8 cellular contexts compared by ENCODE assay signal in genomic region chr19:2783781-2784145, GRCh38. TPM values are rescaled to one million over a fixed set of nuclear protein-coding genes. Genes with fewer than 3 reads are reported as not detected.
A peak's percentile ranks its signal among the peaks of the same experiment; 100 is the strongest.
DNase-seq lines count a peak whose midpoint lies in the region; ATAC-seq lines count a peak whose summit lies in the region.

No MANE protein-coding gene starts in this region.

- peaks cover 6% of the 10 kb centered on the region; the same call in 1 of the 2 replicates for H3K4me1 ChIP-seq in iPS-20b (ENCODE audit: insufficient read depth, low read length)
- H3K4me1 ChIP-seq in subcutaneous abdominal adipose tissue (ENCODE audit: control insufficient read depth in 5 of 5, insufficient read depth in 5 of 5, low read length in 5 of 5) = peaks cover 17 to 60% (median 54%) of the 10 kb centered on the region in 5 donors

- H3K4me1 Mint-ChIP-seq in activated CD4-positive, alpha-beta T cell treated with anti-CD3 and anti-CD28 coated beads, Interleukin-2, amount 10 ng/mL, durations not matched to agents 7 days and 5 days = peaks cover 62% of the 10 kb centered on the region
- peaks cover 23% of the 10 kb centered on the region for H3K4me1 Mint-ChIP-seq in activated T-helper 17 cell treated with anti-CD3 and anti-CD28 coated beads, Interleukin-2, amount 50 U/mL, for 72 hours

- POLR2A ChIA-PET in activated CD4-positive, alpha-beta T cell treated with anti-CD3 and anti-CD28 coated beads, Interleukin-2, amount 10 ng/mL, durations not matched to agents 7 days and 5 days (lab: Charles Lee) = interaction anchor here (0.7 kb wide), 1 partner anchor 1029 kb away, joined by 3 read pairs; no protein-coding TSS in a partner anchor

- no peak for DNase-seq in activated CD4-positive, alpha-beta T cell treated with anti-CD3 and anti-CD28 coated beads, Interleukin-2, amount 10 ng/mL, durations not matched to agents 7 days and 5 days
- no peak for DNase-seq in activated CD4-positive, alpha-beta T cell treated with anti-CD3 and anti-CD28 coated beads, Interleukin-2, amount 50 U/mL, for 48 hours
- no peak for DNase-seq in hepatic stellate cell (ENCODE audit: low spot score)
- DNase-seq in DMS79 (lab: John Stamatoyannopoulos, UW) = no peak

- H3K36me3 ChIP-seq in iPS-20b (ENCODE audit: insufficient read depth, low read depth, low read length) = peaks cover 26% of the 10 kb centered on the region
- peaks cover 0 to 9% (median 0%) of the 10 kb centered on the region in 5 donors for H3K36me3 ChIP-seq in subcutaneous abdominal adipose tissue (ENCODE audit: control insufficient read depth in 5 of 5, insufficient read depth in 5 of 5, low read length in 5 of 5)

- no peaks in the 10 kb centered on the region for H3K9me3 ChIP-seq in iPS-20b (ENCODE audit: insufficient read depth, low read depth, low read length)
- no peaks in the 10 kb centered on the region for H3K9me3 ChIP-seq in subcutaneous abdominal adipose tissue (ENCODE audit: control insufficient read depth in 5 of 5, low read length in 5 of 5)

- H3K4me3 Mint-ChIP-seq in activated CD4-positive, alpha-beta T cell treated with anti-CD3 and anti-CD28 coated beads, Interleukin-2, amount 10 ng/mL, durations not matched to agents 7 days and 5 days = peak overlapping the region; percentile 93
- H3K4me3 Mint-ChIP-seq in activated T-helper 17 cell treated with anti-CD3 and anti-CD28 coated beads, Interleukin-2, amount 50 U/mL, for 72 hours = peak overlapping the region; percentile 85

- CTCF ChIA-PET in activated CD4-positive, alpha-beta T cell treated with anti-CD3 and anti-CD28 coated beads, Interleukin-2, amount 10 ng/mL, durations not matched to agents 7 days and 5 days (lab: Charles Lee) = interaction anchor here (1.0 to 1.6 kb wide), 5 partner anchors 9 to 569 kb away, joined by 3 to 6 read pairs (median 3); no protein-coding TSS in a partner anchor

- H3K27me3 Mint-ChIP-seq in activated CD4-positive, alpha-beta T cell treated with anti-CD3 and anti-CD28 coated beads, Interleukin-2, amount 10 ng/mL, durations not matched to agents 7 days and 5 days = no peaks in the 10 kb centered on the region
- no peaks in the 10 kb centered on the region for H3K27me3 Mint-ChIP-seq in activated T-helper 17 cell treated with anti-CD3 and anti-CD28 coated beads, Interleukin-2, amount 50 U/mL, for 72 hours

- no peaks in the 10 kb centered on the region for H3K9me3 Mint-ChIP-seq in activated CD4-positive, alpha-beta T cell treated with anti-CD3 and anti-CD28 coated beads, Interleukin-2, amount 10 ng/mL, durations not matched to agents 7 days and 5 days
- H3K9me3 Mint-ChIP-seq in activated T-helper 17 cell treated with anti-CD3 and anti-CD28 coated beads, Interleukin-2, amount 50 U/mL, for 72 hours = no peaks in the 10 kb centered on the region

- H3K9ac ChIP-seq in iPS-20b (ENCODE audit: low read depth, low read length) (peak overlapping the region; percentile 38; the same call in 1 of the 2 replicates), subcutaneous abdominal adipose tissue (ENCODE audit: low read length in 5 of 5) (no peak overlapping the region)

- no peak overlapping the region for H3K27ac ChIP-seq in iPS-20b (ENCODE audit: low read length)
- peak overlapping the region; percentile 47 for H3K27ac ChIP-seq in subcutaneous abdominal adipose tissue (ENCODE audit: low read depth, low read length)

- no peak for ATAC-seq in activated T-helper 17 cell treated with anti-CD3 and anti-CD28 coated beads, Interleukin-2, amount 50 U/mL, for 72 hours (replicated peaks)
- no peak for ATAC-seq in HG02610 (IDR thresholded peaks at IDR 0.05; ENCODE audit: unreplicated experiment)

- H3K27me3 ChIP-seq in iPS-20b (ENCODE audit: insufficient read depth, low read length) (no peaks in the 10 kb centered on the region), subcutaneous abdominal adipose tissue (ENCODE audit: control insufficient read depth in 5 of 5, insufficient read depth in 4 of 5, low read length in 5 of 5) (no peaks in the 10 kb centered on the region)

- H3K36me3 Mint-ChIP-seq in activated CD4-positive, alpha-beta T cell treated with anti-CD3 and anti-CD28 coated beads, Interleukin-2, amount 10 ng/mL, durations not matched to agents 7 days and 5 days (ENCODE audit: low read depth) = peaks cover 6% of the 10 kb centered on the region
- peaks cover 23% of the 10 kb centered on the region for H3K36me3 Mint-ChIP-seq in activated T-helper 17 cell treated with anti-CD3 and anti-CD28 coated beads, Interleukin-2, amount 50 U/mL, for 72 hours (ENCODE audit: low read depth)

- H3K4me3 ChIP-seq in iPS-20b (ENCODE audit: low read length) (peak overlapping the region; percentile 31; the same call in 1 of the 2 replicates), subcutaneous abdominal adipose tissue (ENCODE audit: low read depth in 1 of 5, low read length in 5 of 5) (peak overlapping the region; percentile 4 to 98 (median 48))

- H3K27ac Mint-ChIP-seq in activated CD4-positive, alpha-beta T cell treated with anti-CD3 and anti-CD28 coated beads, Interleukin-2, amount 10 ng/mL, durations not matched to agents 7 days and 5 days = peak overlapping the region; percentile 96
- peak overlapping the region; percentile 74 for H3K27ac Mint-ChIP-seq in activated T-helper 17 cell treated with anti-CD3 and anti-CD28 coated beads, Interleukin-2, amount 50 U/mL, for 72 hours

RNA-seq across cellular contexts. Expression of gene SGTA, which starts 0.7 kb away (rescaled TPM):
- 10 to 100 TPM; 46.6 to 46.9 TPM for total RNA-seq in activated CD4-positive, alpha-beta T cell treated with anti-CD3 and anti-CD28 coated beads, Interleukin-2, amount 10 ng/mL, durations not matched to agents 7 days and 5 days
- 10 to 100 TPM; 39.5 to 77.0 TPM for total RNA-seq in activated T-helper 17 cell treated with anti-CD3 and anti-CD28 coated beads, Interleukin-2, amount 50 U/mL, for 72 hours

RNA-seq across cellular contexts. Expression of gene THOP1, which starts 1.5 kb away (rescaled TPM):
- total RNA-seq in activated CD4-positive, alpha-beta T cell treated with anti-CD3 and anti-CD28 coated beads, Interleukin-2, amount 10 ng/mL, durations not matched to agents 7 days and 5 days = 10 to 100 TPM; 84.2 to 97.1 TPM
- total RNA-seq in activated T-helper 17 cell treated with anti-CD3 and anti-CD28 coated beads, Interleukin-2, amount 50 U/mL, for 72 hours = 100 to 1,000 TPM in 1 of 2 donors, 10 to 100 TPM in 1; 70.4 to 156 TPM

RNA-seq across cellular contexts. Expression of gene ZNF554, which starts 35.9 kb away (rescaled TPM):
- 1 to 10 TPM; 4.1 to 4.6 TPM for total RNA-seq in activated CD4-positive, alpha-beta T cell treated with anti-CD3 and anti-CD28 coated beads, Interleukin-2, amount 10 ng/mL, durations not matched to agents 7 days and 5 days
- 1 to 10 TPM in 1 of 2 donors, under 1 TPM in 1; 0.65 to 1.7 TPM for total RNA-seq in activated T-helper 17 cell treated with anti-CD3 and anti-CD28 coated beads, Interleukin-2, amount 50 U/mL, for 72 hours

RNA-seq across cellular contexts. Expression of gene SLC39A3, which starts 43.9 kb away (rescaled TPM):
- 10 to 100 TPM; 31.5 to 37.5 TPM for total RNA-seq in activated CD4-positive, alpha-beta T cell treated with anti-CD3 and anti-CD28 coated beads, Interleukin-2, amount 10 ng/mL, durations not matched to agents 7 days and 5 days
- total RNA-seq in activated T-helper 17 cell treated with anti-CD3 and anti-CD28 coated beads, Interleukin-2, amount 50 U/mL, for 72 hours = 10 to 100 TPM; 13.4 to 47.8 TPM

RNA-seq across cellular contexts. Expression of gene ZNF555, which starts 57.5 kb away (rescaled TPM):
- 1 to 10 TPM; 2.2 to 3.2 TPM for total RNA-seq in activated CD4-positive, alpha-beta T cell treated with anti-CD3 and anti-CD28 coated beads, Interleukin-2, amount 10 ng/mL, durations not matched to agents 7 days and 5 days
- 1 to 10 TPM; 1.3 to 4.5 TPM for total RNA-seq in activated T-helper 17 cell treated with anti-CD3 and anti-CD28 coated beads, Interleukin-2, amount 50 U/mL, for 72 hours
